22 cellular contexts compared by ENCODE assay signal in the genomic region with DNA sequence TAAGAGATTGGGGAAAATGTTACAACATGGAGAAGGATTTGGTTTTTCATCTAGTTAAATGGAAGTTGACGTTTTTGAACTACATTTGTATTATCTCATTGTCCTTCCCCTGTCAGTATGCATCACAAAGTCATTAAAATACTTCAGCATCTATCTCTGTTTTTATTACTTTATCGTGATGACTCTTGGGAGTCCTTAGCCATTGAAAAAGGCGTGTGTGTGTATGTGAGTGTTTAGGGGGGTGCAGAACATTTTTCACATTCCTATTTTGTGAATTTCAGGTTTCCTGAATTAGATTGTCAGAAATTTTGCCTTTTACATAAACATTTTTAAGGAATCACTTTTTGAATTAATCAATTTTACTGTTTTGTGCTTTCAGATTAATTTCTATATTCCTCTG.
"Had no signal": no experiment of that assay in that cellular context is flagged by ENCODE, and none has a peak within 500 bp of the region (broad histone marks: within the 10 kb centered on the region; RNA-seq: fewer than 3 reads in every experiment).

No MANE protein-coding gene starts in this region.

- H3K27ac ChIP-seq: colonic mucosa, heart right ventricle, pancreas, spleen, thoracic aorta, upper lobe of left lung had no signal

- H3K9me3 Mint-ChIP-seq: stimulated activated memory B cell treated with anti-CD40 and anti-IgM and Interleukin-4, amounts not matched to agents 10 μg/mL and 1 μg/mL and 100 μg/mL, for 72 hours had no signal

- H3K4me3 ChIP-seq: colonic mucosa, heart right ventricle, pancreas, spleen, thoracic aorta, upper lobe of left lung had no signal

- H3K36me3 ChIP-seq: colonic mucosa, heart right ventricle, pancreas, spleen, thoracic aorta, upper lobe of left lung had no signal

- ATAC-seq: activated CD4-positive, alpha-beta T cell treated with anti-CD3 and anti-CD28 coated beads for 36 hours; activated CD8-positive, alpha-beta memory T cell treated with anti-CD3 and anti-CD28 coated beads, Interleukin-2, amount 10 ng/mL, durations not matched to agents 7 days and 5 days; heart right ventricle; naive thymus-derived CD8-positive, alpha-beta T cell; pancreas; sciatic nerve; stimulated activated memory B cell treated with anti-CD40 and anti-IgM and Interleukin-4, amounts not matched to agents 10 μg/mL and 1 μg/mL and 100 μg/mL, for 72 hours; WTC11 had no signal

- H3K4me3 Mint-ChIP-seq: activated CD4-positive, alpha-beta memory T cell treated with anti-CD3 and anti-CD28 coated beads, Interleukin-2, amount 10 ng/mL, durations not matched to agents 7 days and 5 days; activated CD4-positive, alpha-beta T cell treated with anti-CD3 and anti-CD28 coated beads for 36 hours; activated CD8-positive, alpha-beta memory T cell treated with anti-CD3 and anti-CD28 coated beads, Interleukin-2, amount 10 ng/mL, durations not matched to agents 7 days and 5 days; activated naive CD8-positive, alpha-beta T cell treated with anti-CD3 and anti-CD28 coated beads for 36 hours; brain; memory B cell; naive thymus-derived CD8-positive, alpha-beta T cell; stimulated activated memory B cell treated with anti-CD40 and anti-IgM and Interleukin-4, amounts not matched to agents 10 μg/mL and 1 μg/mL and 100 μg/mL, for 72 hours; T-helper 2 cell treated with Interferon-gamma antibody and Interleukin-4, amounts not matched to agents 5 μg/mL and 100 μg/mL, for 36 hours; WTC11 had no signal

- H3K27me3 Mint-ChIP-seq: activated CD4-positive, alpha-beta memory T cell treated with anti-CD3 and anti-CD28 coated beads, Interleukin-2, amount 10 ng/mL, durations not matched to agents 7 days and 5 days; activated CD4-positive, alpha-beta T cell treated with anti-CD3 and anti-CD28 coated beads for 36 hours; activated CD8-positive, alpha-beta memory T cell treated with anti-CD3 and anti-CD28 coated beads, Interleukin-2, amount 10 ng/mL, durations not matched to agents 7 days and 5 days; activated naive CD8-positive, alpha-beta T cell treated with anti-CD3 and anti-CD28 coated beads for 36 hours; memory B cell; naive thymus-derived CD8-positive, alpha-beta T cell; stimulated activated memory B cell treated with anti-CD40 and anti-IgM and Interleukin-4, amounts not matched to agents 10 μg/mL and 1 μg/mL and 100 μg/mL, for 72 hours had no signal

- H3K27me3 ChIP-seq: colonic mucosa, heart right ventricle, pancreas, spleen, upper lobe of left lung had no signal

- H3K9me3 ChIP-seq: colonic mucosa, pancreas, thoracic aorta had no signal

- H3K4me1 Mint-ChIP-seq: activated CD4-positive, alpha-beta memory T cell treated with anti-CD3 and anti-CD28 coated beads, Interleukin-2, amount 10 ng/mL, durations not matched to agents 7 days and 5 days; activated CD4-positive, alpha-beta T cell treated with anti-CD3 and anti-CD28 coated beads for 36 hours; activated CD8-positive, alpha-beta memory T cell treated with anti-CD3 and anti-CD28 coated beads, Interleukin-2, amount 10 ng/mL, durations not matched to agents 7 days and 5 days; activated naive CD8-positive, alpha-beta T cell treated with anti-CD3 and anti-CD28 coated beads for 36 hours; brain; memory B cell; naive thymus-derived CD8-positive, alpha-beta T cell; stimulated activated memory B cell treated with anti-CD40 and anti-IgM and Interleukin-4, amounts not matched to agents 10 μg/mL and 1 μg/mL and 100 μg/mL, for 72 hours; WTC11 had no signal

- DNase-seq: activated CD4-positive, alpha-beta memory T cell treated with anti-CD3 and anti-CD28 coated beads, Interleukin-2, amount 10 ng/mL, durations not matched to agents 7 days and 5 days; activated CD4-positive, alpha-beta T cell treated with anti-CD3 and anti-CD28 coated beads for 36 hours; activated CD8-positive, alpha-beta memory T cell treated with anti-CD3 and anti-CD28 coated beads, Interleukin-2, amount 10 ng/mL, durations not matched to agents 7 days and 5 days; activated naive CD4-positive, alpha-beta T cell; activated naive CD8-positive, alpha-beta T cell treated with anti-CD3 and anti-CD28 coated beads for 36 hours; amniotic stem cell; central memory CD4-positive, alpha-beta T cell; colonic mucosa; erythroblast; heart right ventricle; naive thymus-derived CD8-positive, alpha-beta T cell; pancreas; spleen; stimulated activated CD4-positive, alpha-beta T cell treated with anti-CD3 and anti-CD28 coated beads, Interleukin-4, amount 100 ng/mL, for 4 hours had no signal

- H3K4me1 ChIP-seq: colonic mucosa, heart right ventricle, pancreas, spleen, upper lobe of left lung had no signal

- H3K27ac Mint-ChIP-seq: activated CD4-positive, alpha-beta memory T cell treated with anti-CD3 and anti-CD28 coated beads, Interleukin-2, amount 10 ng/mL, durations not matched to agents 7 days and 5 days; activated CD4-positive, alpha-beta T cell treated with anti-CD3 and anti-CD28 coated beads for 36 hours; activated CD8-positive, alpha-beta memory T cell treated with anti-CD3 and anti-CD28 coated beads, Interleukin-2, amount 10 ng/mL, durations not matched to agents 7 days and 5 days; activated naive CD8-positive, alpha-beta T cell treated with anti-CD3 and anti-CD28 coated beads for 36 hours; brain; memory B cell; naive thymus-derived CD8-positive, alpha-beta T cell; stimulated activated memory B cell treated with anti-CD40 and anti-IgM and Interleukin-4, amounts not matched to agents 10 μg/mL and 1 μg/mL and 100 μg/mL, for 72 hours; T-helper 2 cell treated with Interferon-gamma antibody and Interleukin-4, amounts not matched to agents 5 μg/mL and 100 μg/mL, for 36 hours; WTC11 had no signal

- H3K36me3 Mint-ChIP-seq: activated CD8-positive, alpha-beta memory T cell treated with anti-CD3 and anti-CD28 coated beads, Interleukin-2, amount 10 ng/mL, durations not matched to agents 7 days and 5 days; memory B cell had no signal
